1 cellular context compared by ENCODE assay signal in genomic region chr5:122121782-122122465, GRCh38.
A peak's percentile ranks its signal among the peaks of the same experiment; 100 is the strongest.
TF ChIP-seq lines count a peak whose summit lies in the region.

No MANE protein-coding gene starts in this region.

TF ChIP-seq in K562, 482 proteins besides CTCF, POLR2A, EP300 and RAD21 (continued from another document):
- no peak for TF ChIP-seq PATZ1 (CRISPR knock-in tag; IDR thresholded peaks at IDR 0.05; ENCODE audit: borderline replicate concordance)
- no peak for TF ChIP-seq MYC (IDR thresholded peaks at IDR 0.05; ENCODE audit: low read depth, low read length)
- TF ChIP-seq MYC (CRISPR knock-in tag; IDR thresholded peaks at IDR 0.05; ENCODE audit: borderline replicate concordance, low read depth): no peak
- peak; percentile 94 for TF ChIP-seq EGR1 (conservative IDR thresholded peaks at IDR 0.05)
